In the genomic region with DNA sequence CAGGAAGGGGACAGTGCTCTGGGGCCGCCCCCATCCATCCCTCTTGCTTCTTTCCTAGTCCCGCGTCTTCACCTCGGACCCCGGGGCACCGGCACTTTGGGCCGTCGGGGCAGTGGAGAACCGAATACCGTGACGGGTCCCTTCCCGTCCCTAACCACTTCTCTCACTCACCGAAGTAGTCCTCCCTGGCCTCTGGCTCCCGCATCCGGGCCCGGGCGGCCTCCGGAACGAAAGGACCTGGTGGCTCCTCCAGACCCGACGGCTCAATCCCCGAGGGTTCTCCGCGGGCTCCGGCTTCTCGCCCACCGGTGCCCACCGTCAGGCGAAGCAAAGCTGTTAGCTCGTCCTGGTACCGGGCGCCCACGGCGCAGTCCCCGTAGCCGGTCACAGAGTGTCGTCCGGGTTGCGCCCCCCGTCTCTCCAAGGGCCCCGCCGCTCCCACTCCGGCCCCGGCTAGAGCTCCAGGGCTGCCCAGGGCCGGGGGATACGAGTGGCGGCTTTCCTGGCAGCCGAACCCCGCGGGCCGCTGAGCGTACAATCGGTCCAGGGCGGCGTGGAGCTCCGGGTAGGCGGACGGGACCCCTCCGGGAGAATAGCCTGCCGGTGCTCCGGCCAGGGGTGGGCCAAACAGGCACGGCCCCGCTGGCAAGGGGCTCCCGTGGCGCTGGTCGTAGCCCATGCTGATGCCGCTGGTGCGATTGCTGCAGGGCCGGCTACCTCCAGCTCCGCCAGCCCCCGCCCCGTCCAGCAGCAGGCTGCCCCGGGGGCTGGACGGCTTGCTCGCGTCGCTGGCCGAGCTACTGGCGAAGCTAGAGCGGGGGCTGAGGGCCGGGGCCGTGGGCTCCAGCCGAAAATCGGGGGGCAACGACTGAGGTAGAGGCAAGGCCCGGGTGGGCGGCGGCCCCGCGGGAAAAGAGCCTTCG, we compare ENCODE assay signal across 8 cellular contexts. TPM values are rescaled to one million over a fixed set of nuclear protein-coding genes. Genes with fewer than 3 reads are reported as not detected.
A peak's percentile ranks its signal among the peaks of the same experiment; 100 is the strongest.
DNase-seq lines count a peak whose midpoint lies in the region; ATAC-seq and TF ChIP-seq lines count a peak whose summit lies in the region.

No MANE protein-coding gene starts in this region.

- no peaks in the 10 kb centered on the region for H3K9me3 Mint-ChIP-seq in activated naive CD8-positive, alpha-beta T cell treated with anti-CD3 and anti-CD28 coated beads, Interleukin-2, amount 50 U/mL, for 24 hours

- H3K4me3 ChIP-seq in smooth muscle cell = peak overlapping the region; percentile 92

- peaks cover 6% of the 10 kb centered on the region for H3K4me1 Mint-ChIP-seq in activated naive CD8-positive, alpha-beta T cell treated with anti-CD3 and anti-CD28 coated beads, Interleukin-2, amount 50 U/mL, for 24 hours

- H3K4me1 ChIP-seq in smooth muscle cell (ENCODE audit: low read depth) = peaks cover 37% of the 10 kb centered on the region

- H3K4me3 Mint-ChIP-seq in activated naive CD8-positive, alpha-beta T cell treated with anti-CD3 and anti-CD28 coated beads, Interleukin-2, amount 50 U/mL, for 24 hours = peak overlapping the region; percentile 5

- peak overlapping the region; percentile 22 for H3K27ac ChIP-seq in smooth muscle cell (ENCODE audit: low read depth)

- no peaks in the 10 kb centered on the region for H3K9me3 ChIP-seq in smooth muscle cell (replicated peaks; ENCODE audit: low read depth)

- H3K36me3 Mint-ChIP-seq in activated naive CD8-positive, alpha-beta T cell treated with anti-CD3 and anti-CD28 coated beads, Interleukin-2, amount 50 U/mL, for 24 hours (ENCODE audit: low read depth) = no peaks in the 10 kb centered on the region

- no peak overlapping the region for H3K27ac Mint-ChIP-seq in activated naive CD8-positive, alpha-beta T cell treated with anti-CD3 and anti-CD28 coated beads, Interleukin-2, amount 50 U/mL, for 24 hours

- H3K4me2 ChIP-seq in smooth muscle cell = peak overlapping the region; percentile 89

- under 1% methylated on average over 91 of the region's 91 CpGs for WGBS in smooth muscle cell (ENCODE audit: low lambda C conversion rate)

- TF ChIP-seq CTCF in smooth muscle cell (IDR thresholded peaks at IDR 0.05; ENCODE audit: borderline replicate concordance, insufficient read depth, poor library complexity, severe bottlenecking) = no peak

- peak; percentile 70 for DNase-seq in activated effector memory CD4-positive, alpha-beta T cell treated with anti-CD3 and anti-CD28 coated beads, Interleukin-2, amount 50 U/mL, for 16 hours
- DNase-seq in activated effector memory CD4-positive, alpha-beta T cell treated with Interleukin-2 at 50 U/mL for 16 hours = no peak
- DNase-seq in activated naive CD8-positive, alpha-beta T cell treated with anti-CD3 and anti-CD28 coated beads, Interleukin-2, amount 50 U/mL, for 24 hours = peak; percentile 10
- DNase-seq in iPS-NIHi11 (ENCODE audit: low spot score) = peak; percentile 49
- no peak for DNase-seq in smooth muscle cell (lab: John Stamatoyannopoulos, UW; ENCODE audit: unreplicated experiment)
- DNase-seq in kidney glomerular epithelial cell (lab: John Stamatoyannopoulos, UW) = no peak
- DNase-seq in hypothalamus (lab: John Stamatoyannopoulos, UW) = no peak
- DNase-seq in AG08395 (ENCODE audit: low spot score) = no peak

- peak overlapping the region; percentile 83 for H3K9ac ChIP-seq in smooth muscle cell (ENCODE audit: low read depth)

- peaks cover 15% of the 10 kb centered on the region for H4K20me1 ChIP-seq in smooth muscle cell (ENCODE audit: low read depth)

- H3K79me2 ChIP-seq in smooth muscle cell (ENCODE audit: low read depth) = peaks cover 24% of the 10 kb centered on the region

- H3F3A ChIP-seq in smooth muscle cell (ENCODE audit: low read depth) = peaks cover 40% of the 10 kb centered on the region

- peak overlapping the region; percentile 84 for H2AFZ ChIP-seq in smooth muscle cell (ENCODE audit: low read depth)

- no peak for ATAC-seq in activated naive CD8-positive, alpha-beta T cell treated with anti-CD3 and anti-CD28 coated beads, Interleukin-2, amount 50 U/mL, for 24 hours

- H3K36me3 ChIP-seq in smooth muscle cell (ENCODE audit: low read depth) = no peaks in the 10 kb centered on the region

- peaks cover 9% of the 10 kb centered on the region for H3K27me3 Mint-ChIP-seq in activated naive CD8-positive, alpha-beta T cell treated with anti-CD3 and anti-CD28 coated beads, Interleukin-2, amount 50 U/mL, for 24 hours

- H3K27me3 ChIP-seq in smooth muscle cell (ENCODE audit: low read depth) = no peaks in the 10 kb centered on the region

RNA-seq across cellular contexts. Expression of gene AJUBA, which starts 1.0 kb away (rescaled TPM):
- total RNA-seq in smooth muscle cell = 20.7 and 21.2 TPM in 2 replicates
- polyA plus RNA-seq in smooth muscle cell = 19.8 and 23.8 TPM in 2 replicates

RNA-seq across cellular contexts. Expression of gene HAUS4, which starts 24.5 kb away (rescaled TPM):
- 15.6 and 30.2 TPM in 2 replicates for total RNA-seq in smooth muscle cell
- polyA plus RNA-seq in smooth muscle cell = 15.6 and 19.1 TPM in 2 replicates

RNA-seq across cellular contexts. Expression of gene C14orf93, which starts 28.6 kb away (rescaled TPM):
- total RNA-seq in smooth muscle cell = 10.2 and 11.9 TPM in 2 replicates
- 6.7 and 8.4 TPM in 2 replicates for polyA plus RNA-seq in smooth muscle cell

RNA-seq across cellular contexts. Expression of gene PRMT5, which starts 52.2 kb away (rescaled TPM):
- 50.3 and 81.2 TPM in 2 replicates for total RNA-seq in smooth muscle cell
- polyA plus RNA-seq in smooth muscle cell = 80.0 and 82.1 TPM in 2 replicates

RNA-seq across cellular contexts. Expression of gene PSMB5, which starts 53.3 kb away (rescaled TPM):
- total RNA-seq in smooth muscle cell = 161 and 183 TPM in 2 replicates
- polyA plus RNA-seq in smooth muscle cell = 372 and 374 TPM in 2 replicates

Comparison
In these comparisons a context has a peak if more than half of its experiments do, and no peak if none do; other contexts are left out.
1. DNase-seq: peak in activated effector memory CD4-positive, alpha-beta T cell treated with anti-CD3 and anti-CD28 coated beads, Interleukin-2, amount 50 U/mL, for 16 hours (single experiment), activated naive CD8-positive, alpha-beta T cell treated with anti-CD3 and anti-CD28 coated beads, Interleukin-2, amount 50 U/mL, for 24 hours (single experiment) and iPS-NIHi11 (single experiment); none in activated effector memory CD4-positive, alpha-beta T cell treated with Interleukin-2 at 50 U/mL for 16 hours (single experiment), smooth muscle cell (single experiment), kidney glomerular epithelial cell (single experiment), hypothalamus (0 of 51) and AG08395 (single experiment).